19 cellular contexts compared by ENCODE assay signal in the genomic region with DNA sequence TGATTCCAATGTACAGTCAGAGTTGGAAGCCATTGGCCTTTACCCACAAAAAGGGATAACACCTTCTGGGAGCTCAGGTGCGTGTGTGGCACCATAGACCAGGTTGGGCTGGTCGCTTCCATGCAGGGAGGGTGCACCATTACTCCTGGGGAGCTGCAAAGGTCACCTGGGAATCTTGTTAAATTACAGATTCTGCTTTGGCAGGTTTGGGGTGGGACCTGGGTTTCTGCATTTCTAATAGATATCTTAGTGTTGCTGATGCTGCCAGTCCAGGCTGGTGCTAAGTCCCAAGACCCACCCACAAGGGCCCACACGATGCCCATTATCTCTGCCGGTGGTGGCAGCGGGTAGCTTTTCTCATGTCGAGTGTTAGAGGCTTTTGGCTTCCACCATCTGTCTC.
"Had no signal": no experiment of that assay in that cellular context is flagged by ENCODE, and none has a peak within 500 bp of the region (broad histone marks: within the 10 kb centered on the region; RNA-seq: fewer than 3 reads in every experiment).

No MANE protein-coding gene starts in this region.

- ATAC-seq: natural killer cell; right lobe of liver; stimulated activated memory B cell treated with anti-CD40 and anti-IgM and Interleukin-4, amounts not matched to agents 10 μg/mL and 1 μg/mL and 100 μg/mL, for 72 hours; stimulated activated naive CD8-positive, alpha-beta T cell treated with anti-CD3 and anti-CD28 coated beads, Interleukin-15, amount 100 ng/mL, for 72 hours had no signal

- DNase-seq: hypothalamus; immature natural killer cell; left ventricle myocardium inferior; mesendoderm; naive B cell; natural killer cell; nephron progenitor cell; occipital lobe; ovary; right lobe of liver; stimulated activated CD4-positive, alpha-beta T cell treated with anti-CD3 and anti-CD28 coated beads, Interleukin-1b, Interleukin-23, amount 100 ng/mL, for 48 hours; stimulated activated CD4-positive, alpha-beta T cell treated with anti-CD3 and anti-CD28 coated beads, Interleukin-2, amount 100 ng/mL, for 48 hours; stimulated activated CD4-positive, alpha-beta T cell treated with anti-CD3 and anti-CD28 coated beads, Interleukin-4, amount 100 ng/mL, for 4 hours; stimulated activated CD8-positive, alpha-beta memory T cell treated with anti-CD3 and anti-CD28 coated beads, Interleukin-4, amount 100 ng/mL, for 48 hours; stimulated activated naive CD4-positive, alpha-beta T cell treated with Interleukin-2 at 50 U/mL for 16 hours; stimulated activated naive CD8-positive, alpha-beta T cell treated with anti-CD3 and anti-CD28 coated beads, Interleukin-15, amount 100 ng/mL, for 72 hours; substantia nigra; uterus had no signal
